13 cellular contexts compared by ENCODE assay signal in the genomic region with DNA sequence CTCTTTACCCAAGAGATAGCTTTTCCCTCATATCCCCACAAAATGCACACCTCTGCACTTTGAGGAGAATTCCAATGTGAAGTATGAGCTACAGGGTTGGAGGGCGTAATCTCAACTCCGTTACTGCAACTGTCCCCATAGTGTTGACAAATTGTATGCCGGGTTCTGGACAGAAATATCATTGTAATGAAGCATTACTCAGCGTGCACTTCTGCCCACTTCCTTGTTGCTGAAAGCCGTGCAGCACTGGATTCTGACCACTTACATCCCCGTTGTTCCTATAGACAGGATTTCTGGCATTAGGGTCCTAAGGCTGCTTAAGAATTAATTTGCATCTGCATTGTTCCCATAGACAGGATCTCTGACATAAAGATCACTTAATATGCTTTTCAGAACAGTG.
DNase-seq lines count a peak whose midpoint lies in the region; TF ChIP-seq lines count a peak whose summit lies in the region.
"Had no signal": no experiment of that assay in that cellular context is flagged by ENCODE, and none has a peak within 500 bp of the region (broad histone marks: within the 10 kb centered on the region; RNA-seq: fewer than 3 reads in every experiment).

No MANE protein-coding gene starts in this region.

- peak; percentile 5 for DNase-seq in HT-29 (ENCODE audit: low spot score)
- peak; percentile 23 to 63 for DNase-seq in NOMO-1 (lab: John Stamatoyannopoulos, UW; ENCODE audit: unreplicated experiment in 2 of 2)
- peak; percentile 7 for DNase-seq in SW480 (ENCODE audit: low spot score)
- no peak for DNase-seq in spleen
- no peak for DNase-seq in AG08396 (ENCODE audit: low spot score)
- DNase-seq in epidermal melanocyte (ENCODE audit: insufficient read length, low spot score), result no peak
- no peak for DNase-seq in germinal center (ENCODE audit: low spot score)
- DNase-seq: NCI-H1105 treated with DMSO at 0.1 percent for 48 hours, NCI-H187 treated with DMSO at 0.1 percent for 48 hours, NCI-H446, SJCRH30, T-cell had no signal

- no peak for TF ChIP-seq CTCF in spleen (IDR thresholded peaks at IDR 0.05 in 8 of 11, conservative IDR thresholded peaks at IDR 0.05 in 3 of 11)

- peaks cover 8 to 75% (median 32%) of the 10 kb centered on the region in 6 donors for H3K4me1 ChIP-seq in spleen

- H3K9me3 ChIP-seq in spleen, result no peaks in the 10 kb centered on the region
- H3K9me3 ChIP-seq: BLaER1, SJCRH30 had no signal

- 43 to 75% (median 53%) methylated on average over 6 of the region's 6 CpGs for WGBS in spleen, 5 donors

- intact Hi-C loops in spleen (cut with DNase I; ENCODE audit: low total_unique reads), result no loop called here

- no peak for TF ChIP-seq POLR2A in spleen (IDR thresholded peaks at IDR 0.05)

- no peak overlapping the region for H3K4me3 ChIP-seq in spleen
- H3K4me3 ChIP-seq: BLaER1, SJCRH30 had no signal

- H3K36me3 ChIP-seq in spleen, result no peaks in the 10 kb centered on the region
- H3K36me3 ChIP-seq: BLaER1, SJCRH30 had no signal

- peak overlapping the region in 5 of 8 donors; percentile 10 to 82 (median 74) for H3K27ac ChIP-seq in spleen
- H3K27ac ChIP-seq: BLaER1, SJCRH30 had no signal

- no peaks in the 10 kb centered on the region for H3K27me3 ChIP-seq in spleen (replicated peaks in 1 of 7)
- H3K27me3 ChIP-seq: BLaER1, SJCRH30 had no signal

Comparison
In these comparisons a context has a peak if more than half of its experiments do, and no peak if none do; other contexts are left out.
1. DNase-seq: peak in HT-29 (single experiment), NOMO-1 (2 of 2) and SW480 (single experiment); none in spleen (single experiment), AG08396 (single experiment), epidermal melanocyte (single experiment) and germinal center (single experiment).